ENCODE assay signal across 8 cellular contexts in the genomic region with DNA sequence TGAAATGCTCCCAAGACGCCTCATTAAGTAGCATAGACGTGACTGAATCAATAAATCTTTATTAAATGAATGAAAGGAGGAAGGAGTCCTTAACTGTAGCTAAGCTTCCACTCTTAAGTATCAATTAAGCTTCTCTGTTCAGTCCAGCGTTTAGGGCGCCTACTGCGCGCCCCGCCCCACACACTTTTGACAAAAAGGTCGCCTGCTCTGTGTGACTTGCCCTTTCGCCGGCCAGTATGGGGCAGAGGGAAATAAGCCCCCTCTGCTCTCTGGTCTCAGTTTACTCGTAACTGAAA. TPM values are rescaled to one million over a fixed set of nuclear protein-coding genes. Genes with fewer than 3 reads are reported as not detected.
DNase-seq lines count a peak whose midpoint lies in the region; ATAC-seq and TF ChIP-seq lines count a peak whose summit lies in the region.

No MANE protein-coding gene starts in this region.

- H3K36me3 Mint-ChIP-seq in endothelial cell (ENCODE audit: low read depth, unreplicated experiment): peaks cover 5% of the 10 kb centered on the region

- H3K4me2 ChIP-seq in DOHH2 (ENCODE audit: low read length): peak overlapping the region; percentile 99
- peak overlapping the region; percentile 79 for H3K4me2 ChIP-seq in parathyroid adenoma (ENCODE audit: low read length)

- TF ChIP-seq POLR2A in GM18505 (IDR thresholded peaks at IDR 0.05; ENCODE audit: borderline replicate concordance, extremely low read depth, insufficient read depth, insufficient read length): no peak

- no peaks in the 10 kb centered on the region for H3K9me2 ChIP-seq in DOHH2 (replicated peaks; ENCODE audit: control insufficient read depth, low read length)

- peaks cover 4% of the 10 kb centered on the region; the same call in 1 of the 2 replicates for H3K36me3 ChIP-seq in DOHH2 (ENCODE audit: control insufficient read depth, low read length)
- peaks cover 34% of the 10 kb centered on the region for H3K36me3 ChIP-seq in NT2/D1 (ENCODE audit: insufficient read depth, insufficient read length, low read length)
- no peaks in the 10 kb centered on the region for H3K36me3 ChIP-seq in parathyroid adenoma (ENCODE audit: control insufficient read depth, insufficient read depth, low read length)

- H3K4me1 ChIP-seq in DOHH2 (ENCODE audit: control insufficient read depth, low read length) (peaks cover 19% of the 10 kb centered on the region), NT2/D1 (ENCODE audit: insufficient read depth, insufficient read length) (peaks cover 8% of the 10 kb centered on the region), parathyroid adenoma (peaks cover 4% of the 10 kb centered on the region)

- H3K27ac Mint-ChIP-seq in endothelial cell (ENCODE audit: unreplicated experiment): no peak overlapping the region

- H3K4me3 ChIP-seq in DOHH2 (ENCODE audit: low read length) (peak overlapping the region; percentile 89), NT2/D1 (ENCODE audit: insufficient read length, low read depth) (peak overlapping the region; percentile 92), parathyroid adenoma (ENCODE audit: low read depth, low read length) (peak overlapping the region; percentile 66)

- H3K27me3 ChIP-seq in DOHH2 (ENCODE audit: control insufficient read depth, low read length) (no peaks in the 10 kb centered on the region), NT2/D1 (ENCODE audit: insufficient read depth, insufficient read length) (no peaks in the 10 kb centered on the region), parathyroid adenoma (ENCODE audit: control insufficient read depth, insufficient read depth, low read length) (no peaks in the 10 kb centered on the region)

- H3K27ac ChIP-seq in DOHH2 (ENCODE audit: low read depth, low read length) (no peak overlapping the region), parathyroid adenoma (no peak overlapping the region)

- no peaks in the 10 kb centered on the region for H3F3A ChIP-seq in DOHH2 (ENCODE audit: control insufficient read depth, insufficient read depth)

- DNase-seq in NT2/D1 (ENCODE audit: low read depth, low spot score) (no peak), endothelial cell (ENCODE audit: low spot score) (no peak), SW480 (ENCODE audit: low spot score) (no peak), NCI-H1105 (lab: John Stamatoyannopoulos, UW) (no peak)

- H3K9me3 Mint-ChIP-seq in endothelial cell (ENCODE audit: unreplicated experiment): no peaks in the 10 kb centered on the region

- H3K4me3 Mint-ChIP-seq in endothelial cell (ENCODE audit: unreplicated experiment): peak overlapping the region; percentile 92

- peaks cover 8% of the 10 kb centered on the region; the same call in 1 of the 2 replicates for H4K20me1 ChIP-seq in DOHH2 (ENCODE audit: control insufficient read depth, insufficient read depth, low read depth, low read length)

- H3K9ac ChIP-seq in NT2/D1 (ENCODE audit: insufficient read length, low read depth) (peak overlapping the region; percentile 68), parathyroid adenoma (no peak overlapping the region)

- H3K79me2 ChIP-seq in DOHH2 (ENCODE audit: control insufficient read depth, low read length): peaks cover 33% of the 10 kb centered on the region
- H3K79me2 ChIP-seq in parathyroid adenoma: peaks cover 5% of the 10 kb centered on the region

- TF ChIP-seq CTCF in DOHH2 (IDR thresholded peaks at IDR 0.05; ENCODE audit: low read depth, low read length, poor library complexity, severe bottlenecking) (no peak), endothelial cell (IDR thresholded peaks at IDR 0.05; ENCODE audit: unreplicated experiment) (no peak), parathyroid adenoma (IDR thresholded peaks at IDR 0.05) (no peak)

- H3K27me3 Mint-ChIP-seq in endothelial cell (ENCODE audit: unreplicated experiment): peaks cover 7% of the 10 kb centered on the region

- ATAC-seq in GM18505 (IDR thresholded peaks at IDR 0.05; ENCODE audit: unreplicated experiment) (no peak), GM19328 (IDR thresholded peaks at IDR 0.05; ENCODE audit: unreplicated experiment) (no peak)

- H3K4me1 Mint-ChIP-seq in endothelial cell (ENCODE audit: unreplicated experiment): peaks cover 8% of the 10 kb centered on the region

- H3K9me3 ChIP-seq in DOHH2 (ENCODE audit: control insufficient read depth, insufficient read depth, low read length) (no peaks in the 10 kb centered on the region), NT2/D1 (ENCODE audit: insufficient read depth, low read length) (no peaks in the 10 kb centered on the region), parathyroid adenoma (ENCODE audit: control insufficient read depth, low read length) (no peaks in the 10 kb centered on the region)

- H2AFZ ChIP-seq in parathyroid adenoma: peak overlapping the region; percentile 83

RNA-seq across cellular contexts. Expression of gene DOLPP1, which starts 0.7 kb away (rescaled TPM):
- total RNA-seq in endothelial cell (ENCODE audit: unreplicated experiment): 21.4 TPM

RNA-seq across cellular contexts. Expression of gene CRAT, which starts 30.3 kb away (rescaled TPM):
- 42.9 TPM for total RNA-seq in endothelial cell (ENCODE audit: unreplicated experiment)

RNA-seq across cellular contexts. Expression of gene PTPA, which starts 31.0 kb away (rescaled TPM):
- total RNA-seq in endothelial cell (ENCODE audit: unreplicated experiment): 120 TPM

RNA-seq across cellular contexts. Expression of gene MIGA2, which starts 43.8 kb away (rescaled TPM):
- total RNA-seq in endothelial cell (ENCODE audit: unreplicated experiment): 32.9 TPM

RNA-seq across cellular contexts. Expression of gene SH3GLB2, which starts 52.1 kb away (rescaled TPM):
- 94.3 TPM for total RNA-seq in endothelial cell (ENCODE audit: unreplicated experiment)
